Comparison of ENCODE assay signal across 2 cellular contexts in genomic region chr12:52126605-52127578, GRCh38.
TF ChIP-seq lines count a peak whose summit lies in the region.

No MANE protein-coding gene starts in this region.

TF ChIP-seq in H1, 55 proteins besides CTCF, POLR2A, EP300 and RAD21:
- TF ChIP-seq ATF2 (IDR thresholded peaks at IDR 0.05; ENCODE audit: low read length) (no peak), GTF2F1 (IDR thresholded peaks at IDR 0.05; ENCODE audit: borderline replicate concordance, low read depth, low read length) (no peak), TEAD4 (IDR thresholded peaks at IDR 0.05; ENCODE audit: low read depth, low read length) (no peak), HDAC2 (IDR thresholded peaks at IDR 0.05; ENCODE audit: borderline replicate concordance in 1 of 2, low read depth in 2 of 2, low read length in 2 of 2) (peak in 1 of 2 experiments; percentile 60; a peak in 1 of 4 replicates), ASH2L (IDR thresholded peaks at IDR 0.05; ENCODE audit: low read length) (no peak), JUND (IDR thresholded peaks at IDR 0.05; ENCODE audit: low read length) (no peak), RFX5 (IDR thresholded peaks at IDR 0.05; ENCODE audit: borderline replicate concordance, low read depth, low read length) (no peak), RXRA (IDR thresholded peaks at IDR 0.05; ENCODE audit: insufficient read depth, low read depth, low read length) (no peak), KDM1A (IDR thresholded peaks at IDR 0.05; ENCODE audit: borderline replicate concordance, low read length) (peak; percentile 93; the same call in 1 of the 2 replicates)
TF ChIP-seq in H1: peak in this region for 2.

TF ChIP-seq in liver, 16 proteins besides CTCF, POLR2A, EP300 and RAD21:
- TF ChIP-seq YY1 (IDR thresholded peaks at IDR 0.05): no peak
- peak; percentile 7 to 57 for TF ChIP-seq RXRA (IDR thresholded peaks at IDR 0.05)
- no peak for TF ChIP-seq JUND (IDR thresholded peaks at IDR 0.05)
- no peak for TF ChIP-seq FOXA1 (IDR thresholded peaks at IDR 0.05)
- peak; percentile 84 for TF ChIP-seq SP1 (IDR thresholded peaks at IDR 0.05)
- TF ChIP-seq, protein P1, sequence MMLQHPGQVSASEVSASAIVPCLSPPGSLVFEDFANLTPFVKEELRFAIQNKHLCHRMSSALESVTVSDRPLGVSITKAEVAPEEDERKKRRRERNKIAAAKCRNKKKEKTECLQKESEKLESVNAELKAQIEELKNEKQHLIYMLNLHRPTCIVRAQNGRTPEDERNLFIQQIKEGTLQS (IDR thresholded peaks at IDR 0.05): no peak
- TF ChIP-seq NR2F2 (IDR thresholded peaks at IDR 0.05): peak; percentile 88
